Comparison of ENCODE assay signal across 9 cellular contexts in genomic region chr4:81631958-81632439, GRCh38.
A peak's percentile ranks its signal among the peaks of the same experiment; 100 is the strongest.
DNase-seq lines count a peak whose midpoint lies in the region; ATAC-seq lines count a peak whose summit lies in the region.
"Had no signal": no experiment of that assay in that cellular context is flagged by ENCODE, and none has a peak within 500 bp of the region (broad histone marks: within the 10 kb centered on the region; RNA-seq: fewer than 3 reads in every experiment).

No MANE protein-coding gene starts in this region.

- DNase-seq in AG08396 (ENCODE audit: low spot score): peak; percentile 26
- DNase-seq in NCI-H2227 treated with DMSO at 0.1 percent for 48 hours (lab: John Stamatoyannopoulos, UW): peak; percentile 2
- no peak for DNase-seq in left cardiac atrium
- no peak for DNase-seq in activated CD8-positive, alpha-beta memory T cell treated with anti-CD3 and anti-CD28 coated beads, Interleukin-2, amount 10 ng/mL, durations not matched to agents 7 days and 5 days
- DNase-seq in activated CD8-positive, alpha-beta memory T cell treated with anti-CD3 and anti-CD28 coated beads, Interleukin-2, amount 50 U/mL, for 4 hours: no peak
- no peak for DNase-seq in hepatic stellate cell (ENCODE audit: low spot score)

- intact Hi-C loops in left cardiac atrium (cut with DNase I): no loop called here

- H3K4me1 Mint-ChIP-seq in activated CD8-positive, alpha-beta memory T cell treated with anti-CD3 and anti-CD28 coated beads, Interleukin-2, amount 10 ng/mL, durations not matched to agents 7 days and 5 days: peaks cover 5% of the 10 kb centered on the region

- no peaks in the 10 kb centered on the region for H3K36me3 Mint-ChIP-seq in activated CD8-positive, alpha-beta memory T cell treated with anti-CD3 and anti-CD28 coated beads, Interleukin-2, amount 10 ng/mL, durations not matched to agents 7 days and 5 days
- H3K36me3 Mint-ChIP-seq: activated naive CD4-positive, alpha-beta T cell treated with anti-CD3 and anti-CD28 coated beads, Interleukin-2, amount 50 U/mL, for 24 hours had no signal

- no peak overlapping the region for H3K4me3 Mint-ChIP-seq in activated CD8-positive, alpha-beta memory T cell treated with anti-CD3 and anti-CD28 coated beads, Interleukin-2, amount 10 ng/mL, durations not matched to agents 7 days and 5 days
- H3K4me3 Mint-ChIP-seq: activated naive CD4-positive, alpha-beta T cell treated with anti-CD3 and anti-CD28 coated beads, Interleukin-2, amount 50 U/mL, for 24 hours had no signal

- ATAC-seq in GM19025 (IDR thresholded peaks at IDR 0.05; ENCODE audit: low read depth, unreplicated experiment) (peak; percentile 36), left cardiac atrium (peak; percentile 41 to 90), GM19023 (IDR thresholded peaks at IDR 0.05; ENCODE audit: unreplicated experiment) (no peak)
- ATAC-seq in activated CD8-positive, alpha-beta memory T cell treated with anti-CD3 and anti-CD28 coated beads, Interleukin-2, amount 10 ng/mL, durations not matched to agents 7 days and 5 days: no peak

- H3K27me3 Mint-ChIP-seq in activated CD8-positive, alpha-beta memory T cell treated with anti-CD3 and anti-CD28 coated beads, Interleukin-2, amount 10 ng/mL, durations not matched to agents 7 days and 5 days: no peaks in the 10 kb centered on the region
- H3K27me3 Mint-ChIP-seq: activated naive CD4-positive, alpha-beta T cell treated with anti-CD3 and anti-CD28 coated beads, Interleukin-2, amount 50 U/mL, for 24 hours had no signal

- CTCF ChIA-PET in activated CD8-positive, alpha-beta memory T cell treated with anti-CD3 and anti-CD28 coated beads, Interleukin-2, amount 10 ng/mL, durations not matched to agents 7 days and 5 days (lab: Charles Lee): no interaction called here

- no peaks in the 10 kb centered on the region for H3K9me3 Mint-ChIP-seq in activated CD8-positive, alpha-beta memory T cell treated with anti-CD3 and anti-CD28 coated beads, Interleukin-2, amount 10 ng/mL, durations not matched to agents 7 days and 5 days (ENCODE audit: low read depth)
- H3K9me3 Mint-ChIP-seq: activated naive CD4-positive, alpha-beta T cell treated with anti-CD3 and anti-CD28 coated beads, Interleukin-2, amount 50 U/mL, for 24 hours had no signal

- H3K27ac Mint-ChIP-seq in activated CD8-positive, alpha-beta memory T cell treated with anti-CD3 and anti-CD28 coated beads, Interleukin-2, amount 10 ng/mL, durations not matched to agents 7 days and 5 days: no peak overlapping the region
- H3K27ac Mint-ChIP-seq: activated naive CD4-positive, alpha-beta T cell treated with anti-CD3 and anti-CD28 coated beads, Interleukin-2, amount 50 U/mL, for 24 hours had no signal

Comparison
In these comparisons a context has a peak if more than half of its experiments do, and no peak if none do; other contexts are left out.
1. DNase-seq: peak in AG08396 (single experiment) and NCI-H2227 treated with DMSO at 0.1 percent for 48 hours (single experiment); none in left cardiac atrium (single experiment), activated CD8-positive, alpha-beta memory T cell treated with anti-CD3 and anti-CD28 coated beads, Interleukin-2, amount 10 ng/mL, durations not matched to agents 7 days and 5 days (single experiment), activated CD8-positive, alpha-beta memory T cell treated with anti-CD3 and anti-CD28 coated beads, Interleukin-2, amount 50 U/mL, for 4 hours (single experiment) and hepatic stellate cell (single experiment).
2. ATAC-seq: peak in GM19025 (single experiment) and left cardiac atrium (2 of 2); none in GM19023 (single experiment) and activated CD8-positive, alpha-beta memory T cell treated with anti-CD3 and anti-CD28 coated beads, Interleukin-2, amount 10 ng/mL, durations not matched to agents 7 days and 5 days (single experiment).